In genomic region chr2:27890146-27891062, GRCh38 we compare ENCODE assay signal across 8 cellular contexts. TPM values are rescaled to one million over a fixed set of nuclear protein-coding genes. Genes with fewer than 3 reads are reported as not detected.
DNase-seq lines count a peak whose midpoint lies in the region; ATAC-seq and TF ChIP-seq lines count a peak whose summit lies in the region.

BABAM2 (plus strand) TSS chr2:27890729; CDS start chr2:27894557, 3,828 bp downstream.
RBKS (minus strand) TSS chr2:27890387; CDS start chr2:27890345, 42 bp downstream.

- peak; percentile 79 for ATAC-seq in HG03354 (IDR thresholded peaks at IDR 0.05; ENCODE audit: poor library complexity, severe bottlenecking, unreplicated experiment)

- H3K36me3 ChIP-seq in kidney epithelial cell (ENCODE audit: control insufficient read depth, insufficient read depth, low read length): no peaks in the 10 kb centered on the region

- TF ChIP-seq POLR2A in GM19099 (IDR thresholded peaks at IDR 0.05; ENCODE audit: extremely low read depth, insufficient read length, low read depth): peak; percentile 91

- H3K4me3 ChIP-seq in kidney epithelial cell (ENCODE audit: low read depth, low read length): peak within 1 kb of the TSS; percentile 85

- no peak for TF ChIP-seq CTCF in AG09319 (IDR thresholded peaks at IDR 0.05; ENCODE audit: low read depth, low read length)
- TF ChIP-seq CTCF in kidney epithelial cell (IDR thresholded peaks at IDR 0.05; ENCODE audit: insufficient read depth, low read length, poor library complexity, severe bottlenecking): no peak

- DNase-seq in AG09319 (ENCODE audit: extremely low read depth, low read depth): peak; percentile 45
- DNase-seq in NCI-H345 treated with DMSO at 0.1 percent for 48 hours (lab: John Stamatoyannopoulos, UW; ENCODE audit: unreplicated experiment): peak; percentile 89
- peak; percentile 92 for DNase-seq in activated CD4-positive, CD25-positive, alpha-beta regulatory T cell treated with anti-CD3 and anti-CD28 coated beads, Interleukin-2, amount 50 U/mL, for 72 hours
- DNase-seq in cerebellar cortex (ENCODE audit: low spot score): peak; percentile 81
- peak; percentile 51 for DNase-seq in kidney epithelial cell (ENCODE audit: low read depth)
- DNase-seq in stimulated activated CD4-positive, alpha-beta T cell treated with anti-CD3 and anti-CD28 coated beads, Interleukin-15, amount 100 ng/mL, for 48 hours (ENCODE audit: low read depth in 2 of 2): peak; percentile 78 to 89

- H3K27me3 ChIP-seq in kidney epithelial cell (ENCODE audit: control insufficient read depth, insufficient read depth, low read length): no peaks in the 10 kb centered on the region

RNA-seq across cellular contexts. Expression of gene BABAM2, which starts in this region (rescaled TPM):
- 35.3 and 46.3 TPM in 2 replicates for total RNA-seq in kidney epithelial cell

RNA-seq across cellular contexts. Expression of gene RBKS, which starts in this region (rescaled TPM):
- total RNA-seq in kidney epithelial cell: 1.8 and 4.2 TPM in 2 replicates

Comparison
In these comparisons a context has a peak if more than half of its experiments do, and no peak if none do; other contexts are left out.
1. Peak in every context shown above with its lines: DNase-seq, ATAC-seq and H3K4me3 ChIP-seq.